ENCODE assay signal across 9 cellular contexts in the genomic region with DNA sequence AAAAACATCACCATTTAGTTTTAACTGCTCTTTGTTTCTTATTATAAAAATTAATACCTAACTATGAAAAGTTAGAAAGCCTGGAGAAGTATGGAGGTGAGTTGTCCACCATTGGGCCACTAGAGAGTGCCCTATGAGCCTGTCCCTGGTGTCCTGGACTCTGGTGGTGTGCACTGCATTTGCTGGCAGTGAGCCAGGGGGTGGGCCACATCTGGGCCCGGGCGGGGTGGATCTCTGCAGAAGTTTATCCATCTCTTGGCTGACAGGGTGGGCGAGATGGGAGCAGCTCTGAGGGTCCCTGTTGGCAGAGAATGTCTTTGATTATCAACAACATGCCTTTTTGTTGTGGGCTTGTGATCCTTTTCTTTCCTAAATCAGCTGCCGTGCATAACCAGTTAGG. TPM values are rescaled to one million over a fixed set of nuclear protein-coding genes. Genes with fewer than 3 reads are reported as not detected.
A peak's percentile ranks its signal among the peaks of the same experiment; 100 is the strongest.
DNase-seq lines count a peak whose midpoint lies in the region; ATAC-seq, FAIRE-seq and TF ChIP-seq lines count a peak whose summit lies in the region.
"Had no signal": no experiment of that assay in that cellular context is flagged by ENCODE, and none has a peak within 500 bp of the region (broad histone marks: within the 10 kb centered on the region; RNA-seq: fewer than 3 reads in every experiment).

No MANE protein-coding gene starts in this region.

- no peak overlapping the region for H2BK20ac ChIP-seq in IMR-90 (ENCODE audit: low read depth, low read length)

- no peaks in the 10 kb centered on the region for H3K27me3 ChIP-seq in IMR-90 (ENCODE audit: control insufficient read depth, insufficient read depth, low read length)
- H3K27me3 ChIP-seq in K562 (ENCODE audit: control insufficient read depth in 2 of 2, insufficient read depth in 2 of 2, low read length in 2 of 2), result no peaks in the 10 kb centered on the region
- no peaks in the 10 kb centered on the region for H3K27me3 ChIP-seq in hepatocyte

- peak overlapping the region; percentile 59 for H3K4me3 Mint-ChIP-seq in natural killer cell

- H3K27me3 Mint-ChIP-seq in natural killer cell (ENCODE audit: low read depth in 2 of 2), result no peaks in the 10 kb centered on the region

- in situ Hi-C loops in IMR-90 (cut with MboI; ENCODE audit: low sequenced_read_pairs), result no loop called here
- in situ Hi-C loops in K562 (cut with MboI), result no loop called here

- no peak overlapping the region for H4K8ac ChIP-seq in IMR-90 (ENCODE audit: low read depth in 2 of 2, low read length in 2 of 2)

- H3K79me2 ChIP-seq in K562 (ENCODE audit: control insufficient read depth, insufficient read depth, low read length) (peaks cover 98% of the 10 kb centered on the region), hepatocyte (peaks cover 100% of the 10 kb centered on the region)

- TF ChIP-seq POLR2A in IMR-90 (IDR thresholded peaks at IDR 0.05; ENCODE audit: low read depth, low read length) (no peak), K562 (conservative IDR thresholded peaks at IDR 0.05) (no peak)

- H3K9me3 ChIP-seq in IMR-90 (ENCODE audit: control insufficient read depth, insufficient read depth, low read length), result no peaks in the 10 kb centered on the region
- H3K9me3 ChIP-seq in K562 (replicated peaks; ENCODE audit: control insufficient read depth, insufficient read depth, low read depth, low read length), result no peaks in the 10 kb centered on the region
- H3K9me3 ChIP-seq in hepatocyte (ENCODE audit: low read depth), result no peaks in the 10 kb centered on the region

- BruUV-seq in IMR-90 (replicated peaks; lab: Mats Ljungman, UMichigan) (no TSS peak), K562 (replicated peaks; lab: Mats Ljungman, UMichigan) (no TSS peak)

- H3K36me3 ChIP-seq in IMR-90 (ENCODE audit: control insufficient read depth, insufficient read depth, low read length), result peaks cover 4% of the 10 kb centered on the region
- H3K36me3 ChIP-seq in K562 (ENCODE audit: control insufficient read depth, insufficient read depth, low read length), result peaks cover 85% of the 10 kb centered on the region
- H3K36me3 ChIP-seq in hepatocyte (replicated peaks; ENCODE audit: insufficient read depth, low read depth), result no peaks in the 10 kb centered on the region

- peak overlapping the region; percentile 19 for H3K23ac ChIP-seq in IMR-90 (ENCODE audit: low read depth, low read length)

- H2AFZ ChIP-seq in IMR-90 (replicated peaks; ENCODE audit: low read length, poor library complexity) (no peak overlapping the region), K562 (ENCODE audit: low read depth, low read length) (no peak overlapping the region), hepatocyte (no peak overlapping the region)

- H3K18ac ChIP-seq in IMR-90 (ENCODE audit: low read depth, low read length), result no peak overlapping the region; the same call in 1 of the 2 replicates

- peak overlapping the region; percentile 22; the same call in 1 of the 2 replicates for H3K27ac ChIP-seq in IMR-90 (ENCODE audit: insufficient read depth, low read length)
- no peak overlapping the region for H3K27ac ChIP-seq in K562 (ENCODE audit: extremely low read depth, low read depth, low read length)
- H3K27ac ChIP-seq in hepatocyte, result no peak overlapping the region

- H3K4me3 ChIP-seq in IMR-90 (ENCODE audit: insufficient read depth, low read depth, low read length), result no peak overlapping the region
- H3K4me3 ChIP-seq in K562, result no peak overlapping the region
- H3K4me3 ChIP-seq in hepatocyte, result no peak overlapping the region

- H3K4me2 ChIP-seq in IMR-90 (ENCODE audit: low read depth, low read length), result peak overlapping the region; percentile 88
- H3K4me2 ChIP-seq in K562 (ENCODE audit: insufficient read depth, low read length), result no peak overlapping the region
- H3K4me2 ChIP-seq in hepatocyte, result no peak overlapping the region

- ATAC-seq in IMR-90 (ENCODE audit: low read depth), result no peak
- peak; percentile 64 for ATAC-seq in K562
- no peak for ATAC-seq in natural killer cell
- no peak for ATAC-seq in HG03457 (IDR thresholded peaks at IDR 0.05; ENCODE audit: unreplicated experiment)
- ATAC-seq in GM21515 (IDR thresholded peaks at IDR 0.05; ENCODE audit: unreplicated experiment), result no peak
- ATAC-seq in HG03159 (IDR thresholded peaks at IDR 0.05; ENCODE audit: unreplicated experiment), result no peak

- H3K4ac ChIP-seq in IMR-90 (ENCODE audit: low read depth, low read length), result no peak overlapping the region

- H4K5ac ChIP-seq in IMR-90 (ENCODE audit: low read depth, low read length), result peak overlapping the region; percentile 57

- DNase-seq in CMK (ENCODE audit: low read depth), result peak; percentile 21
- no peak for DNase-seq in IMR-90
- DNase-seq in K562 (ENCODE audit: extremely low read depth in 1 of 4, low spot score in 3 of 4), result peak; percentile 55 to 67 (median 66)
- DNase-seq in natural killer cell, result no peak
- no peak for DNase-seq in hepatocyte (ENCODE audit: low spot score)
- DNase-seq: activated CD4-positive, alpha-beta T cell treated with anti-CD3 and anti-CD28 coated beads for 1 hour had no signal

- H3K9ac ChIP-seq in IMR-90 (ENCODE audit: low read depth, low read length) (peak overlapping the region; percentile 7; the same call in 1 of the 2 replicates), K562 (ENCODE audit: insufficient read depth in 1 of 2, low read depth in 2 of 2, low read length in 2 of 2) (no peak overlapping the region)

- H4K91ac ChIP-seq in IMR-90 (ENCODE audit: insufficient read depth, low read depth, low read length), result no peak overlapping the region

- peaks cover 43% of the 10 kb centered on the region for H3K4me1 ChIP-seq in IMR-90 (ENCODE audit: control insufficient read depth, insufficient read depth, low read length)
- peaks cover 11 to 23% of the 10 kb centered on the region in 2 experiments; a peak in 4 of 5 replicates for H3K4me1 ChIP-seq in K562 (replicated peaks in 1 of 2; ENCODE audit: control insufficient read depth in 2 of 2, insufficient read depth in 2 of 2, low read length in 2 of 2)
- H3K4me1 ChIP-seq in hepatocyte (ENCODE audit: insufficient read depth), result peaks cover 15% of the 10 kb centered on the region

- intact Hi-C loops in IMR-90 (cut with micrococcal nuclease) (loop anchor here (1.0 kb wide), 1 partner anchor 11 kb away; no protein-coding TSS in a partner anchor), K562 (cut with micrococcal nuclease) (no loop called here), natural killer cell (cut with micrococcal nuclease) (no loop called here)

- no peak overlapping the region for H2BK120ac ChIP-seq in IMR-90 (ENCODE audit: low read depth, low read length)

- peaks cover 95% of the 10 kb centered on the region for H4K20me1 ChIP-seq in IMR-90 (ENCODE audit: insufficient read depth, low read length)
- peaks cover 77% of the 10 kb centered on the region for H4K20me1 ChIP-seq in K562 (replicated peaks; ENCODE audit: control insufficient read depth, insufficient read depth, low read length)
- peaks cover 100% of the 10 kb centered on the region for H4K20me1 ChIP-seq in hepatocyte (ENCODE audit: insufficient read depth, poor library complexity, severe bottlenecking)

- H2BK15ac ChIP-seq in IMR-90 (ENCODE audit: low read depth, low read length), result no peak overlapping the region

- H3K9me2 ChIP-seq in hepatocyte (replicated peaks; ENCODE audit: insufficient read depth), result no peaks in the 10 kb centered on the region

- no peaks in the 10 kb centered on the region for H3K9me3 Mint-ChIP-seq in natural killer cell

- H3K14ac ChIP-seq in IMR-90 (replicated peaks; ENCODE audit: low read depth, low read length), result peak overlapping the region; percentile 39

- H3K79me1 ChIP-seq in IMR-90 (ENCODE audit: low read depth in 1 of 2, low read length in 2 of 2), result peaks cover 0 to 83% of the 10 kb centered on the region in 2 experiments; a peak in 2 of 4 replicates

- peak overlapping the region; percentile 69 to 75 for H3K27ac Mint-ChIP-seq in natural killer cell

- 8% methylated on average over 2 of the region's 4 CpGs; no CpG with 5 or more reads in 1 of the 2 experiments for WGBS in IMR-90 (ENCODE audit: extremely low coverage in 2 of 2, insufficient read length in 1 of 2), 2 experiments
- 60% methylated on average over 4 of the region's 4 CpGs for WGBS in K562 (ENCODE audit: insufficient coverage, low coverage, missing lambda C conversion rate)
- 58% methylated on average over 4 of the region's 4 CpGs for WGBS in hepatocyte (ENCODE audit: low lambda C conversion rate, missing lambda C conversion rate)

- FAIRE-seq in K562 (lab: Jason Lieb, UNC), result peak; percentile 6

- TF ChIP-seq CTCF in IMR-90 (conservative IDR thresholded peaks at IDR 0.05; ENCODE audit: low read depth, low read length), result no peak
- peak in 2 of 3 experiments; percentile 20 to 23; a peak in 2 of 6 replicates for TF ChIP-seq CTCF in K562 (IDR thresholded peaks at IDR 0.05 in 2 of 3, conservative IDR thresholded peaks at IDR 0.05 in 1 of 3; ENCODE audit: insufficient read depth in 2 of 3, low read depth in 1 of 3, low read length in 3 of 3)
- TF ChIP-seq CTCF in natural killer cell (IDR thresholded peaks at IDR 0.05), result no peak
- TF ChIP-seq CTCF in hepatocyte (IDR thresholded peaks at IDR 0.05; ENCODE audit: poor library complexity), result no peak

- H3K56ac ChIP-seq in IMR-90 (ENCODE audit: extremely low read depth, insufficient read depth, low read length), result no peak overlapping the region

- dilution Hi-C loops in IMR-90 (cut with HindIII; ENCODE audit: low sequenced_read_pairs, unreplicated experiment), result no loop called here

- TF ChIP-seq RAD21 in IMR-90 (IDR thresholded peaks at IDR 0.05; ENCODE audit: low read length) (no peak), K562 (CRISPR knock-in tag; conservative IDR thresholded peaks at IDR 0.05 in 1 of 2, IDR thresholded peaks at IDR 0.05 in 1 of 2) (no peak)

- TF ChIP-seq EP300 in K562 (IDR thresholded peaks at IDR 0.05; ENCODE audit: low read length), result no peak

- no peak overlapping the region for H2AK5ac ChIP-seq in IMR-90 (ENCODE audit: low read depth, low read length)

- H3K4me1 Mint-ChIP-seq in natural killer cell, result peaks cover 78 to 87% of the 10 kb centered on the region in 2 donors

- POLR2A ChIA-PET in IMR-90 (lab: Charles Lee; ENCODE audit: unreplicated experiment), result interaction anchor here (0.8 kb wide), 1 partner anchor 11 kb away, joined by 3 read pairs; no protein-coding TSS in a partner anchor
- POLR2A ChIA-PET in K562 (lab: Yijun Ruan, JAX), result interaction anchor here (1.0 to 2.3 kb wide), 2 partner anchors 9 to 11 kb away, joined by 3 to 6 read pairs; no protein-coding TSS in a partner anchor

- H2AK9ac ChIP-seq in IMR-90 (replicated peaks; ENCODE audit: low read depth, low read length, poor library complexity), result no peak overlapping the region

- CTCF ChIA-PET in IMR-90 (lab: Yijun Ruan, JAX), result no interaction called here
- CTCF ChIA-PET in K562 (lab: Yijun Ruan, JAX; ENCODE audit: low intra/inter-chr PET ratio), result no interaction called here

- peaks cover 66% of the 10 kb centered on the region for H3K9me1 ChIP-seq in IMR-90 (ENCODE audit: insufficient read depth, low read length)
- peaks cover 27% of the 10 kb centered on the region for H3K9me1 ChIP-seq in K562 (ENCODE audit: control insufficient read depth, insufficient read depth, low read length)

- H3K36me3 Mint-ChIP-seq in natural killer cell, result no peaks in the 10 kb centered on the region

- peak overlapping the region; percentile 17 for H2BK5ac ChIP-seq in IMR-90 (ENCODE audit: low read depth, low read length, poor library complexity, severe bottlenecking)

RNA-seq across cellular contexts. Expression of a gene that starts 8.2 kb away (rescaled TPM):
- total RNA-seq in IMR-90 (2012; rRNA removed) (5.9 and 8.6 TPM in 2 replicates), K562 (2014; rRNA removed) (10.9 and 16.5 TPM in 2 replicates), K562 (2014; rRNA removed; fragmentation: Illumina TruSeq; extraction: Trizol) (11.6 and 13.0 TPM in 2 replicates), K562 (2015; rRNA removed; fragmentation: Illumina TruSeq; extraction: Trizol) (14.9 and 17.7 TPM in 2 replicates), K562 (2021) (24.0 and 26.6 TPM in 2 replicates), natural killer cell (10 to 100 TPM; 36.0 to 65.6 (median 44.9) TPM), hepatocyte (8.7 and 14.1 TPM in 2 replicates)
- polyA plus RNA-seq in IMR-90 (2012; rRNA removed) (17.2 and 19.8 TPM in 2 replicates), K562 (2011; rRNA removed) (7.4 and 8.2 TPM in 2 replicates), K562 (2014; fragmentation: Illumina TruSeq; extraction: Trizol) (25.7 and 27.3 TPM in 2 replicates), K562 (2014; fragmentation: Nextera tagmentation; extraction: Ambion mirVana) (1 to 10 TPM; 1.3 to 1.6 TPM), K562 (2014; rRNA removed) (18.8 and 20.3 TPM in 2 replicates), hepatocyte (6.8 and 7.3 TPM in 2 replicates)
- 5.2 and 10.0 TPM in 2 replicates for polyA plus RNA-seq in IMR-90 (2012; cell fraction: cytosol; rRNA removed)
- polyA plus RNA-seq in IMR-90 (2012; cell fraction: nucleus; rRNA removed; ENCODE audit: low replicate concordance), result 74.3 and 80.4 TPM in 2 replicates
- total RNA-seq in K562 (2011; cell fraction: chromatin; rRNA removed; ENCODE audit: low replicate concordance), result 144 and 165 TPM in 2 replicates
- total RNA-seq in K562 (2011; cell fraction: nucleolus; rRNA removed), result 58.9 and 66.3 TPM in 2 replicates
- total RNA-seq in K562 (2011; cell fraction: nucleoplasm; rRNA removed), result 88.6 and 115 TPM in 2 replicates
- 4.4 and 5.5 TPM in 2 replicates for polyA plus RNA-seq in K562 (2011; cell fraction: cytosol; rRNA removed)
- 76.9 and 93.7 TPM in 2 replicates for polyA plus RNA-seq in K562 (2011; cell fraction: nucleus; rRNA removed)
- polyA plus RNA-seq in K562 (2012), result 14.4 and 14.7 TPM in 2 replicates
- 14.8 and 19.0 TPM in 2 replicates for polyA minus RNA-seq in K562 (2011; rRNA and poly(A)+ RNA removed)
- 7.3 and 8.5 TPM in 2 replicates for polyA minus RNA-seq in K562 (2011; cell fraction: cytosol; rRNA and poly(A)+ RNA removed)
- polyA minus RNA-seq in K562 (2011; cell fraction: nucleus; rRNA and poly(A)+ RNA removed), result 41.6 and 56.6 TPM in 2 replicates

Comparison
In these comparisons a context has a peak if more than half of its experiments do, and no peak if none do; other contexts are left out.
1. DNase-seq: peak in CMK (single experiment) and K562 (4 of 4); none in IMR-90 (single experiment), natural killer cell (single experiment) and hepatocyte (single experiment).
2. CTCF ChIP-seq: peak in K562 (2 of 3); none in IMR-90 (single experiment), natural killer cell (single experiment) and hepatocyte (single experiment).